ENCODE assay signal across 18 cellular contexts in genomic region chr2:232459419-232460035, GRCh38. TPM values are rescaled to one million over a fixed set of nuclear protein-coding genes. Genes with fewer than 3 reads are reported as not detected.
DNase-seq lines count a peak whose midpoint lies in the region; ATAC-seq and TF ChIP-seq lines count a peak whose summit lies in the region.
"Had no signal": no experiment of that assay in that cellular context is flagged by ENCODE, and none has a peak within 500 bp of the region (broad histone marks: within the 10 kb centered on the region; RNA-seq: fewer than 3 reads in every experiment).

No MANE protein-coding gene starts in this region.

- H2BK5ac ChIP-seq in neuronal stem cell (ENCODE audit: low read length), result peak overlapping the region; percentile 82

- no peaks in the 10 kb centered on the region for H3K9me3 Mint-ChIP-seq in stimulated activated naive CD8-positive, alpha-beta T cell treated with anti-CD3 and anti-CD28 coated beads, Interleukin-15, amount 100 ng/mL, for 72 hours
- H3K9me3 Mint-ChIP-seq: IgD-negative memory B cell had no signal

- H3K4me3 Mint-ChIP-seq in stimulated activated naive CD8-positive, alpha-beta T cell treated with anti-CD3 and anti-CD28 coated beads, Interleukin-15, amount 100 ng/mL, for 72 hours, result no peak overlapping the region
- H3K4me3 Mint-ChIP-seq: IgD-negative memory B cell had no signal

- DNase-seq in stimulated activated naive CD8-positive, alpha-beta T cell treated with anti-CD3 and anti-CD28 coated beads, Interleukin-15, Interleukin-2, amounts not matched to agents 100 U/mL and 50 U/mL, for 24 hours, result peak; percentile 1
- no peak for DNase-seq in stimulated activated naive CD8-positive, alpha-beta T cell treated with anti-CD3 and anti-CD28 coated beads, Interleukin-15, amount 100 ng/mL, for 72 hours
- DNase-seq in coronary artery (ENCODE audit: low spot score) (peak; percentile 72), neuronal stem cell (ENCODE audit: low spot score) (no peak), NCI-H510A treated with DMSO at 0.1 percent for 48 hours (lab: John Stamatoyannopoulos, UW) (no peak), pons (ENCODE audit: low spot score) (no peak), SK-N-DZ (ENCODE audit: low spot score) (no peak)
- DNase-seq: DMS153, GDM1, HCEC 1CT, Karpas-422, NCI-H1417 treated with DMSO at 0.1 percent for 48 hours, NCI-H187 treated with DMSO at 0.1 percent for 48 hours, NCI-H345 had no signal

- H3K4ac ChIP-seq in neuronal stem cell (ENCODE audit: low read length), result no peak overlapping the region

- no peak for ATAC-seq in stimulated activated naive CD8-positive, alpha-beta T cell treated with anti-CD3 and anti-CD28 coated beads, Interleukin-15, Interleukin-2, amounts not matched to agents 100 U/mL and 50 U/mL, for 24 hours
- no peak for ATAC-seq in stimulated activated naive CD8-positive, alpha-beta T cell treated with anti-CD3 and anti-CD28 coated beads, Interleukin-15, amount 100 ng/mL, for 72 hours
- ATAC-seq: Panc1 had no signal

- no peak overlapping the region for H3K9ac ChIP-seq in neuronal stem cell (ENCODE audit: low read depth, low read length, poor library complexity)

- no peaks in the 10 kb centered on the region for H3K4me1 Mint-ChIP-seq in stimulated activated naive CD8-positive, alpha-beta T cell treated with anti-CD3 and anti-CD28 coated beads, Interleukin-15, amount 100 ng/mL, for 72 hours
- H3K4me1 Mint-ChIP-seq: IgD-negative memory B cell had no signal

- no peak overlapping the region for H2AFZ ChIP-seq in neuronal stem cell (ENCODE audit: low read length)

- H3K27ac ChIP-seq in coronary artery, result no peak overlapping the region
- no peak overlapping the region for H3K27ac ChIP-seq in neuronal stem cell (replicated peaks; ENCODE audit: low read length)
- H3K27ac ChIP-seq: SJSA1 had no signal

- no peak overlapping the region for H3K14ac ChIP-seq in neuronal stem cell (ENCODE audit: low read length)

- no peak for TF ChIP-seq CTCF in coronary artery (IDR thresholded peaks at IDR 0.05)

- H3K27ac Mint-ChIP-seq in stimulated activated naive CD8-positive, alpha-beta T cell treated with anti-CD3 and anti-CD28 coated beads, Interleukin-15, amount 100 ng/mL, for 72 hours, result no peak overlapping the region
- H3K27ac Mint-ChIP-seq: IgD-negative memory B cell had no signal

- H2BK120ac ChIP-seq in neuronal stem cell (ENCODE audit: low read depth, low read length), result no peak overlapping the region

- no peaks in the 10 kb centered on the region for H3K9me3 ChIP-seq in neuronal stem cell (replicated peaks in 1 of 2; ENCODE audit: control insufficient read depth in 2 of 2, insufficient read depth in 1 of 2, low read depth in 1 of 2, low read length in 2 of 2)
- H3K9me3 ChIP-seq: SJSA1 had no signal

- WGBS in neuronal stem cell (ENCODE audit: extremely low coverage in 2 of 2, insufficient read length in 2 of 2, insufficient replicate concordance in 1 of 2), 2 donors, result no CpG with 5 or more reads among the region's 11 CpGs

- peak overlapping the region; percentile 56 for H2BK15ac ChIP-seq in neuronal stem cell (ENCODE audit: low read length)

- H3K4me2 ChIP-seq in neuronal stem cell (ENCODE audit: insufficient read depth, low read length, poor library complexity, severe bottlenecking), result no peak overlapping the region

- peak overlapping the region; percentile 76 for H3K18ac ChIP-seq in neuronal stem cell (ENCODE audit: low read length)

- no peak overlapping the region for H4K91ac ChIP-seq in neuronal stem cell (ENCODE audit: low read depth, low read length, poor library complexity)

- peaks cover 48% of the 10 kb centered on the region for H3K27me3 Mint-ChIP-seq in stimulated activated naive CD8-positive, alpha-beta T cell treated with anti-CD3 and anti-CD28 coated beads, Interleukin-15, amount 100 ng/mL, for 72 hours

- no peak overlapping the region for H4K8ac ChIP-seq in neuronal stem cell (ENCODE audit: low read depth, low read length)

- peaks cover 0 to 36% (median 0%) of the 10 kb centered on the region in 3 experiments for H3K27me3 ChIP-seq in neuronal stem cell (ENCODE audit: control insufficient read depth in 3 of 3, insufficient read depth in 3 of 3, low read depth in 1 of 3, low read length in 3 of 3)

- peaks cover 3% of the 10 kb centered on the region for H3K79me1 ChIP-seq in neuronal stem cell (ENCODE audit: low read depth, low read length)

- no peak overlapping the region for H3K4me3 ChIP-seq in coronary artery
- H3K4me3 ChIP-seq in neuronal stem cell (ENCODE audit: low read length in 2 of 2), result no peak overlapping the region
- H3K4me3 ChIP-seq: SJSA1 had no signal

- H3K36me3 ChIP-seq in neuronal stem cell (replicated peaks in 1 of 2; ENCODE audit: control insufficient read depth in 2 of 2, insufficient read depth in 2 of 2, low read length in 2 of 2), result no peaks in the 10 kb centered on the region
- H3K36me3 ChIP-seq: SJSA1 had no signal

- no peak overlapping the region for H3K23ac ChIP-seq in neuronal stem cell (ENCODE audit: low read depth, low read length, poor library complexity)

- H2BK12ac ChIP-seq in neuronal stem cell (ENCODE audit: low read length), result no peak overlapping the region

- H3K4me1 ChIP-seq in neuronal stem cell (ENCODE audit: control insufficient read depth in 2 of 2, insufficient read depth in 1 of 2, low read depth in 1 of 2, low read length in 2 of 2), result no peaks in the 10 kb centered on the region
- H3K4me1 ChIP-seq: SJSA1 had no signal

- peak overlapping the region; percentile 92 for H2AK5ac ChIP-seq in neuronal stem cell (ENCODE audit: low read depth, low read length)

RNA-seq across cellular contexts. Expression of gene ALPI, which starts 3.6 kb away (rescaled TPM):
- polyA plus RNA-seq in neuronal stem cell (2013, experiment 1 of 2), result not detected
- not detected for polyA plus RNA-seq in neuronal stem cell (2013, experiment 2 of 2)
- not detected in 2 replicates for polyA plus RNA-seq in SK-N-DZ (2014; cell fraction: cytosol; rRNA removed)
- not detected in 2 replicates for polyA plus RNA-seq in SK-N-DZ (2014; cell fraction: nucleus; rRNA removed)
- polyA plus RNA-seq: AG04450, IgD-negative memory B cell had no signal

RNA-seq across cellular contexts. Expression of gene ECEL1, which starts 28.1 kb away (rescaled TPM):
- 8.2 TPM for polyA plus RNA-seq in neuronal stem cell (2013, experiment 1 of 2)
- 7.9 TPM for polyA plus RNA-seq in neuronal stem cell (2013, experiment 2 of 2)
- 0.17 and 0.32 TPM in 2 replicates for polyA plus RNA-seq in SK-N-DZ (2014; cell fraction: cytosol; rRNA removed)
- polyA plus RNA-seq in SK-N-DZ (2014; cell fraction: nucleus; rRNA removed), result 0.94 and 1.6 TPM in 2 replicates
- polyA plus RNA-seq: AG04450, IgD-negative memory B cell had no signal

RNA-seq across cellular contexts. Expression of gene ALPG, which starts 52.9 kb away (rescaled TPM):
- polyA plus RNA-seq in neuronal stem cell (2013, experiment 1 of 2), result not detected
- not detected for polyA plus RNA-seq in neuronal stem cell (2013, experiment 2 of 2)
- polyA plus RNA-seq in SK-N-DZ (2014; cell fraction: cytosol; rRNA removed), result not detected in 2 replicates
- polyA plus RNA-seq in SK-N-DZ (2014; cell fraction: nucleus; rRNA removed), result not detected in 2 replicates
- polyA plus RNA-seq: AG04450, IgD-negative memory B cell had no signal

Comparison
In these comparisons a context has a peak if more than half of its experiments do, and no peak if none do; other contexts are left out.
1. DNase-seq: peak in stimulated activated naive CD8-positive, alpha-beta T cell treated with anti-CD3 and anti-CD28 coated beads, Interleukin-15, Interleukin-2, amounts not matched to agents 100 U/mL and 50 U/mL, for 24 hours (single experiment) and coronary artery (single experiment); none in stimulated activated naive CD8-positive, alpha-beta T cell treated with anti-CD3 and anti-CD28 coated beads, Interleukin-15, amount 100 ng/mL, for 72 hours (0 of 2), neuronal stem cell (single experiment), NCI-H510A treated with DMSO at 0.1 percent for 48 hours (single experiment), pons (single experiment) and SK-N-DZ (single experiment).